Comparison of ENCODE assay signal across 1 cellular context in the genomic region with DNA sequence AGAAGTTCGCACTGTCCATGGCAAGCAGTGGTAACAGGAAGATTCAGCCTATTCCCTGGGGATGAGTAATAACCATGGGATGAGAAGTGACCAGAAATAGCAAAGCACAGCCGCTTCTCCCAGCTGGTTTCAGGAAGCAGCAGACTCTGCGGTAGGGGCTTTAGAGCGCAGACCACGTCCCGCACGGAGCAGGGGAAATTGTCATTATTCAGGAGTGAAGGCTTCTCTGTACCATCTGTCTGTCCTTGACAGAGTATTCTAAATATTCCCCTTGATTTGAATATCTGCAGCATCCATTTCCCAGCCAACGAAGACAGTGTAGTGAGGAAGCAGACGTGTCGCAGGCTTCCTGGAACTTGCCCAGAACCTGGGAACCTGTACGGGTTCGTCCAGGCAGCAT.
A peak's percentile ranks its signal among the peaks of the same experiment; 100 is the strongest.
TF ChIP-seq lines count a peak whose summit lies in the region.

No MANE protein-coding gene starts in this region.

TF ChIP-seq in IMR-90, 13 proteins besides CTCF, POLR2A, EP300 and RAD21:
- TF ChIP-seq BHLHE40 (IDR thresholded peaks at IDR 0.05; ENCODE audit: low read depth, low read length) (no peak), FOS (IDR thresholded peaks at IDR 0.05; ENCODE audit: low read depth, low read length) (0 out of 2 replicates have a peak, but pooled peaks have one; percentile 12)
